ENCODE assay signal across 25 cellular contexts in genomic region chr6:30776361-30777223, GRCh38. TPM values are rescaled to one million over a fixed set of nuclear protein-coding genes. Genes with fewer than 3 reads are reported as not detected.
DNase-seq lines count a peak whose midpoint lies in the region; ATAC-seq, FAIRE-seq and TF ChIP-seq lines count a peak whose summit lies in the region.
"Had no signal": no experiment of that assay in that cellular context is flagged by ENCODE, and none has a peak within 500 bp of the region (broad histone marks: within the 10 kb centered on the region; RNA-seq: fewer than 3 reads in every experiment).

No MANE protein-coding gene starts in this region.

- H3K27me3 ChIP-seq in Panc1 (ENCODE audit: control insufficient read depth, insufficient read depth, low read length) (no peaks in the 10 kb centered on the region), GM12878 (replicated peaks in 1 of 2; ENCODE audit: control insufficient read depth in 2 of 2, insufficient read depth in 2 of 2, low read length in 1 of 2) (no peaks in the 10 kb centered on the region), neural progenitor cell (no peaks in the 10 kb centered on the region)
- H3K27me3 ChIP-seq in CD4-positive, alpha-beta T cell (ENCODE audit: control insufficient read depth, insufficient read depth, low read length), result no peaks in the 10 kb centered on the region
- H3K27me3 ChIP-seq: left lung, MG63, tibial nerve had no signal

- no peak for FAIRE-seq in GM12878 (lab: Jason Lieb, UNC)

- no peaks in the 10 kb centered on the region for H3K36me3 Mint-ChIP-seq in neural progenitor cell
- no peaks in the 10 kb centered on the region for H3K36me3 Mint-ChIP-seq in CD4-positive, alpha-beta T cell (ENCODE audit: low read depth)

- no peak overlapping the region for H3K4me3 ChIP-seq in Panc1 (ENCODE audit: low read depth in 2 of 2, low read length in 2 of 2)
- H3K4me3 ChIP-seq in GM12878, result no peak overlapping the region
- H3K4me3 ChIP-seq in neural progenitor cell, result no peak overlapping the region
- H3K4me3 ChIP-seq: left lung, MG63, tibial nerve had no signal

- TF ChIP-seq POLR2A in GM12878 (IDR thresholded peaks at IDR 0.05; ENCODE audit: low read depth, low read length), result no peak

- H3K9me3 Mint-ChIP-seq in neural progenitor cell, result peaks cover 10% of the 10 kb centered on the region
- no peaks in the 10 kb centered on the region for H3K9me3 Mint-ChIP-seq in CD4-positive, alpha-beta T cell
- H3K9me3 Mint-ChIP-seq: activated naive CD8-positive, alpha-beta T cell treated with anti-CD3 and anti-CD28 coated beads, Interleukin-2, amount 10 ng/mL, durations not matched to agents 7 days and 5 days; T-helper 1 cell treated with Interleukin-12 subunit alpha and Interleukin-12 subunit beta and Interleukin-4 antibody, amounts not matched to agents 30 μg/mL and 1 μg/mL, for 36 hours had no signal

- H3F3A ChIP-seq in neural progenitor cell (ENCODE audit: low read depth), result no peaks in the 10 kb centered on the region

- TF ChIP-seq RAD21 in GM12878 (IDR thresholded peaks at IDR 0.05; ENCODE audit: insufficient read depth, low read depth, low read length), result no peak

- TF ChIP-seq CTCF in C4-2B (conservative IDR thresholded peaks at IDR 0.05) (no peak), Panc1 (IDR thresholded peaks at IDR 0.05) (no peak), GM12878 (IDR thresholded peaks at IDR 0.05 in 2 of 3, conservative IDR thresholded peaks at IDR 0.05 in 1 of 3; ENCODE audit: control insufficient read depth in 2 of 3, extremely low read depth in 1 of 3, insufficient read depth in 1 of 3, low read depth in 3 of 3, low read length in 3 of 3) (no peak), neural progenitor cell (IDR thresholded peaks at IDR 0.05) (no peak)
- no peak for TF ChIP-seq CTCF in CD4-positive, alpha-beta T cell (IDR thresholded peaks at IDR 0.05)

- H3K36me3 ChIP-seq in Panc1 (ENCODE audit: control insufficient read depth, insufficient read depth, low read length) (no peaks in the 10 kb centered on the region), GM12878 (ENCODE audit: control insufficient read depth in 2 of 2, insufficient read depth in 2 of 2, low read length in 1 of 2) (no peaks in the 10 kb centered on the region), neural progenitor cell (no peaks in the 10 kb centered on the region)
- H3K36me3 ChIP-seq: left lung, MG63, tibial nerve had no signal

- CTCF ChIA-PET in Panc1 (lab: Charles Lee) (interaction anchor here (0.6 kb wide), 1 partner anchor 104 kb away, joined by 3 read pairs; no protein-coding TSS in a partner anchor), GM12878 (lab: Yijun Ruan, JAX) (interaction anchor here (1.4 to 3.1 kb wide), 3 partner anchors 9 to 293 kb away, joined by 4 to 10 read pairs (median 5); no protein-coding TSS in a partner anchor)
- CTCF ChIA-PET in CD4-positive, alpha-beta T cell (lab: Charles Lee), result no interaction called here

- RAD21 ChIA-PET in GM12878 (lab: Charles Lee; ENCODE audit: unreplicated experiment), result interaction anchor here (0.7 to 1.5 kb wide), 3 partner anchors 33 to 232 kb away, joined by 3 to 4 read pairs (median 3); partner anchors contain the start of gene VARS2

- H3K4me1 ChIP-seq in Panc1 (ENCODE audit: control insufficient read depth, insufficient read depth, low read length) (peaks cover 44% of the 10 kb centered on the region), GM12878 (ENCODE audit: control insufficient read depth, insufficient read depth, low read length) (peaks cover 4% of the 10 kb centered on the region), neural progenitor cell (peaks cover 4% of the 10 kb centered on the region)

- H3K27ac ChIP-seq in C4-2B, result peak overlapping the region; percentile 85
- peak overlapping the region; percentile 78 for H3K27ac ChIP-seq in Panc1 (ENCODE audit: low read length)
- no peak overlapping the region for H3K27ac ChIP-seq in GM12878 (ENCODE audit: control insufficient read depth, insufficient read depth)
- no peak overlapping the region for H3K27ac ChIP-seq in neural progenitor cell
- no peak overlapping the region for H3K27ac ChIP-seq in CD4-positive, alpha-beta T cell (ENCODE audit: low read depth, low read length)
- H3K27ac ChIP-seq: left lung, tibial nerve had no signal

- H3K4me2 ChIP-seq in GM12878 (ENCODE audit: control insufficient read depth, insufficient read depth) (no peak overlapping the region), neural progenitor cell (no peak overlapping the region)
- H3K4me2 ChIP-seq: SK-N-SH had no signal

- SMC1A ChIA-PET in GM12878 (lab: Charles Lee; ENCODE audit: uncharacterized antibody, unreplicated experiment), result interaction anchor here (0.7 to 3.1 kb wide), 10 partner anchors 9 to 53 kb away, joined by 3 to 22 read pairs (median 4); no protein-coding TSS in a partner anchor

- H3K27ac Mint-ChIP-seq in neural progenitor cell, result peak overlapping the region; percentile 36
- H3K27ac Mint-ChIP-seq in CD4-positive, alpha-beta T cell, result no peak overlapping the region

- H2AFZ ChIP-seq in GM12878 (ENCODE audit: control insufficient read depth, low read depth, low read length) (no peak overlapping the region), neural progenitor cell (replicated peaks) (no peak overlapping the region)

- no peak for DNase-seq in Panc1 (ENCODE audit: low read depth, low spot score)
- DNase-seq in GM12878 (ENCODE audit: low read depth, low spot score), result no peak
- DNase-seq in neural progenitor cell (ENCODE audit: low spot score), result no peak
- no peak for DNase-seq in pons (ENCODE audit: low spot score)
- no peak for DNase-seq in C1 segment of cervical spinal cord (lab: John Stamatoyannopoulos, UW)
- DNase-seq in hepatic stellate cell (ENCODE audit: low spot score), result no peak
- DNase-seq in CD4-positive, alpha-beta T cell, result no peak
- DNase-seq: ACHN; activated CD4-positive, CD25-positive, alpha-beta regulatory T cell treated with anti-CD3 and anti-CD28 coated beads, Interleukin-2, amount 50 U/mL, for 72 hours; activated effector memory CD4-positive, alpha-beta T cell treated with Interleukin-2 at 50 U/mL for 16 hours; activated naive CD8-positive, alpha-beta T cell treated with anti-CD3 and anti-CD28 coated beads, Interleukin-2, amount 10 ng/mL, durations not matched to agents 7 days and 5 days; activated T-cell treated with anti-CD3 and anti-CD28 coated beads for 4 hours; cerebellar nuclear complex; KBM-7; left lung; MG63; NCI-H1436; NCI-H2107; NCI-H446; nucleus accumbens; SK-N-SH; stimulated activated naive CD8-positive, alpha-beta T cell treated with anti-CD3 and anti-CD28 coated beads, Interleukin-15, amount 100 ng/mL, for 72 hours had no signal

- no peak overlapping the region for H3K4me3 Mint-ChIP-seq in neural progenitor cell
- no peak overlapping the region for H3K4me3 Mint-ChIP-seq in CD4-positive, alpha-beta T cell
- H3K4me3 Mint-ChIP-seq: stimulated activated naive CD8-positive, alpha-beta T cell treated with anti-CD3 and anti-CD28 coated beads, Interleukin-15, amount 100 ng/mL, for 72 hours had no signal

- intact Hi-C loops in Panc1 (cut with micrococcal nuclease; ENCODE audit: unreplicated experiment) (no loop called here), GM12878 (cut with micrococcal nuclease; ENCODE audit: unreplicated experiment) (no loop called here)
- intact Hi-C loops in CD4-positive, alpha-beta T cell (cut with DNase I, micrococcal nuclease), result no loop called here

- in situ Hi-C loops in Panc1 (cut with HindIII; ENCODE audit: low pct_unique_long_range_greater_than_20kb, low sequenced_read_pairs) (no loop called here), GM12878 (cut with MboI) (no loop called here)

- POLR2A ChIA-PET in Panc1 (lab: Charles Lee), result no interaction called here
- POLR2A ChIA-PET in GM12878 (lab: Charles Lee), result interaction anchor here (0.7 to 1.5 kb wide), 8 partner anchors 9 to 62 kb away, joined by 3 to 7 read pairs (median 4); no protein-coding TSS in a partner anchor
- POLR2A ChIA-PET in CD4-positive, alpha-beta T cell (lab: Charles Lee), result interaction anchor here (0.8 to 1.5 kb wide), 3 partner anchors 11 to 30 kb away, joined by 3 to 4 read pairs (median 4); no protein-coding TSS in a partner anchor

- H3K9ac ChIP-seq in GM12878 (ENCODE audit: control insufficient read depth, insufficient read depth, low read length) (no peak overlapping the region), neural progenitor cell (no peak overlapping the region)
- H3K9ac ChIP-seq: SK-N-SH had no signal

- no peaks in the 10 kb centered on the region for H3K9me3 ChIP-seq in Panc1 (ENCODE audit: control insufficient read depth, insufficient read depth, low read depth, low read length)
- no peaks in the 10 kb centered on the region for H3K9me3 ChIP-seq in GM12878 (replicated peaks; ENCODE audit: control insufficient read depth, insufficient read depth, low read length)
- no peaks in the 10 kb centered on the region for H3K9me3 ChIP-seq in neural progenitor cell (ENCODE audit: low read depth)
- H3K9me3 ChIP-seq in CD4-positive, alpha-beta T cell (ENCODE audit: control insufficient read depth, low read length), result no peaks in the 10 kb centered on the region
- H3K9me3 ChIP-seq: left lung, MG63, SK-N-SH, tibial nerve had no signal

- no peak for TF ChIP-seq EP300 in GM12878 (IDR thresholded peaks at IDR 0.05; ENCODE audit: borderline replicate concordance in 1 of 2, control insufficient read depth in 1 of 2, low read depth in 2 of 2, low read length in 2 of 2)

- WGBS in GM12878 (ENCODE audit: insufficient coverage, insufficient replicate concordance, low lambda C conversion rate, missing lambda C conversion rate), result 62% methylated on average over 5 of the region's 5 CpGs

- H4K20me1 ChIP-seq in GM12878 (ENCODE audit: control insufficient read depth, insufficient read depth), result no peaks in the 10 kb centered on the region
- no peaks in the 10 kb centered on the region for H4K20me1 ChIP-seq in neural progenitor cell (ENCODE audit: low read depth)

- peaks cover 29% of the 10 kb centered on the region for H3K4me1 Mint-ChIP-seq in neural progenitor cell
- H3K4me1 Mint-ChIP-seq in CD4-positive, alpha-beta T cell (ENCODE audit: low read depth), result peaks cover 66% of the 10 kb centered on the region

- peaks cover 18% of the 10 kb centered on the region for H3K27me3 Mint-ChIP-seq in neural progenitor cell (ENCODE audit: insufficient read depth, low read depth)
- no peaks in the 10 kb centered on the region for H3K27me3 Mint-ChIP-seq in CD4-positive, alpha-beta T cell
- H3K27me3 Mint-ChIP-seq: activated naive CD8-positive, alpha-beta T cell treated with anti-CD3 and anti-CD28 coated beads, Interleukin-2, amount 10 ng/mL, durations not matched to agents 7 days and 5 days; stimulated activated naive CD8-positive, alpha-beta T cell treated with anti-CD3 and anti-CD28 coated beads, Interleukin-15, amount 100 ng/mL, for 72 hours had no signal

- BruUV-seq in Panc1 (replicated peaks; lab: Mats Ljungman, UMichigan) (no TSS peak), GM12878 (replicated peaks; lab: Mats Ljungman, UMichigan) (no TSS peak)

- H3K79me2 ChIP-seq in GM12878 (ENCODE audit: control insufficient read depth, insufficient read depth, low read length) (no peaks in the 10 kb centered on the region), neural progenitor cell (ENCODE audit: low read depth) (no peaks in the 10 kb centered on the region)

- ATAC-seq in Panc1 (no peak), GM12878 (no peak; the same call in 2 of the 3 replicates)
- no peak for ATAC-seq in CD4-positive, alpha-beta T cell (ENCODE audit: poor library complexity)
- ATAC-seq: left lung; stimulated activated naive CD8-positive, alpha-beta T cell treated with anti-CD3 and anti-CD28 coated beads, Interleukin-15, amount 100 ng/mL, for 72 hours had no signal

RNA-seq across cellular contexts. Expression of gene IER3, which starts 32.2 kb away (rescaled TPM):
- total RNA-seq in Panc1 (2021; ENCODE audit: unreplicated experiment) (106 TPM), GM12878 (2014; rRNA removed) (67.2 and 71.6 TPM in 2 replicates), GM12878 (2014; rRNA removed; fragmentation: Illumina TruSeq; extraction: Trizol) (42.0 and 43.2 TPM in 2 replicates), GM12878 (2021) (65.8 and 80.7 TPM in 2 replicates), neural progenitor cell (ENCODE audit: low replicate concordance) (2.0 and 7.1 TPM in 2 replicates)
- polyA plus RNA-seq in Panc1 (2012; ENCODE audit: insufficient read length), result 166 TPM
- total RNA-seq in GM12878 (2013; cell fraction: nucleolus; rRNA removed), result 22.9 and 23.9 TPM in 2 replicates
- 10.6 TPM for polyA plus RNA-seq in GM12878 (2011; ENCODE audit: low read depth)
- polyA plus RNA-seq in GM12878 (2011; rRNA removed) (100 and 104 TPM in 2 replicates), GM12878 (2014; fragmentation: Illumina TruSeq; extraction: Trizol) (8.3 and 22.5 TPM in 2 replicates), GM12878 (2014; fragmentation: Nextera tagmentation; extraction: Ambion mirVana) (1 to 10 TPM; 1.9 to 7.3 TPM), GM12878 (2014; rRNA removed) (63.8 and 71.6 TPM in 2 replicates), GM12878 (2016; fragmentation: Nextera tagmentation; extraction: Ambion mirVana) (10 to 100 TPM; 16.1 to 19.5 TPM)
- polyA plus RNA-seq in GM12878 (2011; cell fraction: cytosol; rRNA removed), result 96.0 and 101 TPM in 2 replicates
- polyA plus RNA-seq in GM12878 (2011; cell fraction: nucleus; rRNA removed), result 183 and 184 TPM in 2 replicates
- 21.4 and 31.8 TPM in 2 replicates for polyA plus RNA-seq in GM12878 (2012)
- polyA minus RNA-seq in GM12878 (2011; rRNA and poly(A)+ RNA removed), result 63.6 and 100 TPM in 2 replicates
- polyA minus RNA-seq in GM12878 (2011; cell fraction: cytosol; rRNA and poly(A)+ RNA removed), result 102 and 106 TPM in 2 replicates
- polyA minus RNA-seq in GM12878 (2011; cell fraction: nucleus; rRNA and poly(A)+ RNA removed), result 70.4 and 103 TPM in 2 replicates
- total RNA-seq in CD4-positive, alpha-beta T cell, result 1 to 10 TPM; 5.7 to 5.8 TPM

RNA-seq across cellular contexts. Expression of gene FLOT1, which starts 34.1 kb away (rescaled TPM):
- total RNA-seq in Panc1 (2021; ENCODE audit: unreplicated experiment) (176 TPM), GM12878 (2014; rRNA removed) (98.4 and 102 TPM in 2 replicates), GM12878 (2014; rRNA removed; fragmentation: Illumina TruSeq; extraction: Trizol) (71.2 and 73.6 TPM in 2 replicates), GM12878 (2021) (111 and 115 TPM in 2 replicates), neural progenitor cell (ENCODE audit: low replicate concordance) (80.3 and 96.9 TPM in 2 replicates)
- polyA plus RNA-seq in Panc1 (2012; ENCODE audit: insufficient read length), result 221 TPM
- total RNA-seq in GM12878 (2013; cell fraction: nucleolus; rRNA removed), result 83.3 and 102 TPM in 2 replicates
- 57.9 TPM for polyA plus RNA-seq in GM12878 (2011; ENCODE audit: low read depth)
- polyA plus RNA-seq in GM12878 (2011; rRNA removed) (113 and 153 TPM in 2 replicates), GM12878 (2014; fragmentation: Illumina TruSeq; extraction: Trizol) (102 and 112 TPM in 2 replicates), GM12878 (2014; fragmentation: Nextera tagmentation; extraction: Ambion mirVana) (10 to 100 TPM; 12.3 to 16.8 TPM), GM12878 (2014; rRNA removed) (140 and 153 TPM in 2 replicates), GM12878 (2016; fragmentation: Nextera tagmentation; extraction: Ambion mirVana) (100 to 1,000 TPM; 114 to 119 TPM)
- 161 and 169 TPM in 2 replicates for polyA plus RNA-seq in GM12878 (2011; cell fraction: cytosol; rRNA removed)
- polyA plus RNA-seq in GM12878 (2011; cell fraction: nucleus; rRNA removed), result 189 and 204 TPM in 2 replicates
- 103 and 110 TPM in 2 replicates for polyA plus RNA-seq in GM12878 (2012)
- 106 and 129 TPM in 2 replicates for polyA minus RNA-seq in GM12878 (2011; rRNA and poly(A)+ RNA removed)
- 45.0 and 45.6 TPM in 2 replicates for polyA minus RNA-seq in GM12878 (2011; cell fraction: cytosol; rRNA and poly(A)+ RNA removed)
- polyA minus RNA-seq in GM12878 (2011; cell fraction: nucleus; rRNA and poly(A)+ RNA removed), result 64.8 and 96.5 TPM in 2 replicates
- total RNA-seq in CD4-positive, alpha-beta T cell, result 10 to 100 TPM; 31.6 TPM

RNA-seq across cellular contexts. Expression of gene TUBB, which starts 56.4 kb away (rescaled TPM):
- 853 TPM for total RNA-seq in Panc1 (2021; ENCODE audit: unreplicated experiment)
- polyA plus RNA-seq in Panc1 (2012; ENCODE audit: insufficient read length), result 1,083 TPM
- total RNA-seq in GM12878 (2013; cell fraction: nucleolus; rRNA removed), result 180 and 186 TPM in 2 replicates
- total RNA-seq in GM12878 (2014; rRNA removed), result 1,600 and 1,662 TPM in 2 replicates
- total RNA-seq in GM12878 (2014; rRNA removed; fragmentation: Illumina TruSeq; extraction: Trizol), result 1,225 and 1,242 TPM in 2 replicates
- 1,685 and 1,700 TPM in 2 replicates for total RNA-seq in GM12878 (2021)
- polyA plus RNA-seq in GM12878 (2011; ENCODE audit: low read depth), result 770 TPM
- polyA plus RNA-seq in GM12878 (2011; rRNA removed), result 1,703 and 2,596 TPM in 2 replicates
- 2,686 and 3,225 TPM in 2 replicates for polyA plus RNA-seq in GM12878 (2011; cell fraction: cytosol; rRNA removed)
- 1,113 and 1,357 TPM in 2 replicates for polyA plus RNA-seq in GM12878 (2011; cell fraction: nucleus; rRNA removed)
- polyA plus RNA-seq in GM12878 (2012), result 828 and 941 TPM in 2 replicates
- 2,402 and 3,052 TPM in 2 replicates for polyA plus RNA-seq in GM12878 (2014; fragmentation: Illumina TruSeq; extraction: Trizol)
- 1,000 to 10,000 TPM; 1,039 to 1,376 TPM for polyA plus RNA-seq in GM12878 (2014; fragmentation: Nextera tagmentation; extraction: Ambion mirVana)
- 2,367 and 2,490 TPM in 2 replicates for polyA plus RNA-seq in GM12878 (2014; rRNA removed)
- 1,000 to 10,000 TPM; 1,510 to 1,651 TPM for polyA plus RNA-seq in GM12878 (2016; fragmentation: Nextera tagmentation; extraction: Ambion mirVana)
- polyA minus RNA-seq in GM12878 (2011; rRNA and poly(A)+ RNA removed), result 2,195 and 2,964 TPM in 2 replicates
- 626 and 717 TPM in 2 replicates for polyA minus RNA-seq in GM12878 (2011; cell fraction: cytosol; rRNA and poly(A)+ RNA removed)
- 193 and 357 TPM in 2 replicates for polyA minus RNA-seq in GM12878 (2011; cell fraction: nucleus; rRNA and poly(A)+ RNA removed)
- total RNA-seq in neural progenitor cell (ENCODE audit: low replicate concordance), result 1,479 and 2,270 TPM in 2 replicates
- total RNA-seq in CD4-positive, alpha-beta T cell, result 10 to 100 TPM; 76.0 to 78.4 TPM

RNA-seq across cellular contexts. Expression of gene MDC1, which starts 59.5 kb away (rescaled TPM):
- total RNA-seq in Panc1 (2021; ENCODE audit: unreplicated experiment) (68.6 TPM), GM12878 (2014; rRNA removed) (11.9 and 12.9 TPM in 2 replicates), GM12878 (2014; rRNA removed; fragmentation: Illumina TruSeq; extraction: Trizol) (12.4 and 12.5 TPM in 2 replicates), GM12878 (2021) (62.5 and 66.9 TPM in 2 replicates), neural progenitor cell (ENCODE audit: low replicate concordance) (22.6 and 29.5 TPM in 2 replicates)
- 36.0 TPM for polyA plus RNA-seq in Panc1 (2012; ENCODE audit: insufficient read length)
- total RNA-seq in GM12878 (2013; cell fraction: nucleolus; rRNA removed), result 15.3 and 21.3 TPM in 2 replicates
- polyA plus RNA-seq in GM12878 (2011; ENCODE audit: low read depth), result 30.8 TPM
- polyA plus RNA-seq in GM12878 (2011; rRNA removed) (6.8 and 14.8 TPM in 2 replicates), GM12878 (2014; fragmentation: Illumina TruSeq; extraction: Trizol) (52.7 and 53.6 TPM in 2 replicates), GM12878 (2014; fragmentation: Nextera tagmentation; extraction: Ambion mirVana) (1 to 10 TPM; 5.1 to 6.5 TPM), GM12878 (2014; rRNA removed) (30.1 and 33.3 TPM in 2 replicates), GM12878 (2016; fragmentation: Nextera tagmentation; extraction: Ambion mirVana) (10 to 100 TPM; 31.1 to 36.2 TPM)
- polyA plus RNA-seq in GM12878 (2011; cell fraction: cytosol; rRNA removed), result 18.4 and 23.7 TPM in 2 replicates
- 68.0 and 73.9 TPM in 2 replicates for polyA plus RNA-seq in GM12878 (2011; cell fraction: nucleus; rRNA removed)
- 36.6 and 43.4 TPM in 2 replicates for polyA plus RNA-seq in GM12878 (2012)
- 17.6 and 22.5 TPM in 2 replicates for polyA minus RNA-seq in GM12878 (2011; rRNA and poly(A)+ RNA removed)
- polyA minus RNA-seq in GM12878 (2011; cell fraction: cytosol; rRNA and poly(A)+ RNA removed), result 8.5 and 20.0 TPM in 2 replicates
- polyA minus RNA-seq in GM12878 (2011; cell fraction: nucleus; rRNA and poly(A)+ RNA removed), result 7.4 and 14.4 TPM in 2 replicates
- 10 to 100 TPM; 50.5 to 56.8 TPM for total RNA-seq in CD4-positive, alpha-beta T cell

Comparison
In these comparisons a context has a peak if more than half of its experiments do, and no peak if none do; other contexts are left out.
1. H3K27ac ChIP-seq: peak in C4-2B (single experiment) and Panc1 (single experiment); none in GM12878 (single experiment), neural progenitor cell (single experiment) and CD4-positive, alpha-beta T cell (single experiment).